ENCODE assay signal across 16 cellular contexts in genomic region chr4:126733301-126733700, GRCh38.
A peak's percentile ranks its signal among the peaks of the same experiment; 100 is the strongest.
DNase-seq lines count a peak whose midpoint lies in the region; ATAC-seq, FAIRE-seq and TF ChIP-seq lines count a peak whose summit lies in the region.
"Had no signal": no experiment of that assay in that cellular context is flagged by ENCODE, and none has a peak within 500 bp of the region (broad histone marks: within the 10 kb centered on the region; RNA-seq: fewer than 3 reads in every experiment).

No MANE protein-coding gene starts in this region.

- POLR2A ChIA-PET in CD4-positive, alpha-beta T cell (lab: Charles Lee) = no interaction called here

- H3K27me3 Mint-ChIP-seq in CD4-positive, alpha-beta T cell = no peaks in the 10 kb centered on the region

- no peak overlapping the region for H3K4me3 Mint-ChIP-seq in CD4-positive, alpha-beta T cell
- H3K4me3 Mint-ChIP-seq: CD14-positive monocyte, GM23338 had no signal

- TF ChIP-seq CTCF in bronchial epithelial cell (IDR thresholded peaks at IDR 0.05; ENCODE audit: insufficient read depth, low read length, severe bottlenecking) (no peak), kidney (IDR thresholded peaks at IDR 0.05; ENCODE audit: borderline replicate concordance, extremely low read depth, insufficient read depth) (no peak)
- no peak for TF ChIP-seq CTCF in CD4-positive, alpha-beta T cell (IDR thresholded peaks at IDR 0.05)

- H3K36me3 Mint-ChIP-seq in CD4-positive, alpha-beta T cell (ENCODE audit: low read depth) = no peaks in the 10 kb centered on the region
- H3K36me3 Mint-ChIP-seq: CD14-positive monocyte had no signal

- intact Hi-C loops in kidney (cut with DNase I) = no loop called here
- intact Hi-C loops in CD4-positive, alpha-beta T cell (cut with DNase I, micrococcal nuclease) = no loop called here

- CTCF ChIA-PET in CD4-positive, alpha-beta T cell (lab: Charles Lee) = no interaction called here

- H3K27ac Mint-ChIP-seq in CD4-positive, alpha-beta T cell = no peak overlapping the region
- H3K27ac Mint-ChIP-seq: CD14-positive monocyte, GM23338 had no signal

- FAIRE-seq in bronchial epithelial cell (lab: Jason Lieb, UNC) (no peak), kidney (lab: Jason Lieb, UNC) (peak; percentile 17)
- FAIRE-seq: A549, GM19239 had no signal

- no peaks in the 10 kb centered on the region for H3K9me3 ChIP-seq in kidney (ENCODE audit: control insufficient read depth in 1 of 2, low read length in 2 of 2)
- H3K9me3 ChIP-seq in CD4-positive, alpha-beta T cell (ENCODE audit: control insufficient read depth, low read length) = no peaks in the 10 kb centered on the region
- H3K9me3 ChIP-seq: A549, SJCRH30 had no signal

- no peak for ATAC-seq in CD4-positive, alpha-beta T cell (ENCODE audit: poor library complexity)
- ATAC-seq: A549, GM23338 had no signal

- no peak overlapping the region for H3K27ac ChIP-seq in kidney (ENCODE audit: low read depth in 2 of 2, low read length in 2 of 2)
- no peak overlapping the region for H3K27ac ChIP-seq in CD4-positive, alpha-beta T cell (ENCODE audit: low read depth, low read length)
- H3K27ac ChIP-seq: A549, SJCRH30 had no signal

- DNase-seq in NCI-H748 (lab: John Stamatoyannopoulos, UW; ENCODE audit: unreplicated experiment) (peak; percentile 4), NCI-H748 treated with DMSO at 0.1 percent for 48 hours (lab: John Stamatoyannopoulos, UW) (no peak), NCI-H774 (lab: John Stamatoyannopoulos, UW) (peak; percentile 3), bronchial epithelial cell (ENCODE audit: low read depth) (peak; percentile 46), kidney (no peak), GDM1 (lab: John Stamatoyannopoulos, UW) (no peak), NCI-H526 (lab: John Stamatoyannopoulos, UW) (no peak)
- DNase-seq in CD4-positive, alpha-beta T cell = no peak
- DNase-seq: Calu3, NCI-H2081 treated with DMSO at 0.1 percent for 48 hours, NCI-H82, SJCRH30 had no signal

- H3K27me3 ChIP-seq in bronchial epithelial cell (ENCODE audit: control insufficient read depth, insufficient read depth, low read length) = no peaks in the 10 kb centered on the region
- no peaks in the 10 kb centered on the region for H3K27me3 ChIP-seq in CD4-positive, alpha-beta T cell (ENCODE audit: control insufficient read depth, insufficient read depth, low read length)
- H3K27me3 ChIP-seq: SJCRH30 had no signal

- H3K36me3 ChIP-seq in bronchial epithelial cell (ENCODE audit: control insufficient read depth, insufficient read depth, low read length) (no peaks in the 10 kb centered on the region), kidney (ENCODE audit: control insufficient read depth in 1 of 2, insufficient read depth in 2 of 2, low read length in 2 of 2) (no peaks in the 10 kb centered on the region)
- H3K36me3 ChIP-seq: SJCRH30 had no signal

- H3K4me3 ChIP-seq in bronchial epithelial cell (ENCODE audit: low read depth, low read length) = no peak overlapping the region
- no peak overlapping the region for H3K4me3 ChIP-seq in kidney (ENCODE audit: low read length in 2 of 2)
- H3K4me3 ChIP-seq: A549, GM23338, SJCRH30 had no signal

- H3K4me1 ChIP-seq in kidney (ENCODE audit: control insufficient read depth in 1 of 2, insufficient read depth in 1 of 2, low read depth in 1 of 2, low read length in 2 of 2) = no peaks in the 10 kb centered on the region
- H3K4me1 ChIP-seq: A549, SJCRH30 had no signal

- H3K4me1 Mint-ChIP-seq in CD4-positive, alpha-beta T cell (ENCODE audit: low read depth) = no peaks in the 10 kb centered on the region
- H3K4me1 Mint-ChIP-seq: CD14-positive monocyte, GM23338 had no signal

- H3K9ac ChIP-seq in kidney (ENCODE audit: low read length in 2 of 2) = no peak overlapping the region

- peaks cover 4% of the 10 kb centered on the region for H3K9me3 Mint-ChIP-seq in CD4-positive, alpha-beta T cell
- H3K9me3 Mint-ChIP-seq: GM23338 had no signal

Comparison
In these comparisons a context has a peak if more than half of its experiments do, and no peak if none do; other contexts are left out.
1. DNase-seq: peak in NCI-H748 (single experiment), NCI-H774 (single experiment) and bronchial epithelial cell (single experiment); none in NCI-H748 treated with DMSO at 0.1 percent for 48 hours (single experiment), kidney (single experiment), CD4-positive, alpha-beta T cell (0 of 10), GDM1 (single experiment) and NCI-H526 (0 of 2).